In the genomic region with DNA sequence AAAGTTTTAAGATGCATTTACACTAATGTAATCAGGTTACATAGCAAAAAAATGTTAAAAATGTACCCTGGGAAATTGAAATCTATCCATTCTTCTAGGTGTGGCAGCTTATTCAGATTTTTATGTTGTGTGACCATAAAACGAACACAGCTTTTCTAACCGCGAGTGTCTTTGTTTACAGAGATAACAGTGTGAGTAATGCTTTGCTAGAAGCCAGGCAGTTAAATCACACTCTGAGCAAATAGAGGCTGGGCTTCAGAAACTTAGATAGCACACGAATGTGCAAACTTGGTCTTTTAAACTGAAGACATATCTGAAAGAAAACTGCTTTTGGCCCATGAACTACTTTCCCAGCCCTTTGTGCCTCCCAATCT, we compare ENCODE assay signal across 8 cellular contexts.
DNase-seq lines count a peak whose midpoint lies in the region; ATAC-seq and TF ChIP-seq lines count a peak whose summit lies in the region.

No MANE protein-coding gene starts in this region.

- POLR2A ChIA-PET in MCF 10A (lab: Yijun Ruan, JAX): interaction anchor here (0.7 to 14.1 kb wide), 14 partner anchors 7 to 1046 kb away, joined by 3 to 427 read pairs (median 4); no protein-coding TSS in a partner anchor

- H3K27ac Mint-ChIP-seq in MCF 10A (ENCODE audit: low read depth, unreplicated experiment): peak overlapping the region; percentile 94
- H3K27ac Mint-ChIP-seq in memory B cell: peak overlapping the region; percentile 88

- BruUV-seq in MCF 10A (replicated peaks; lab: Mats Ljungman, UMichigan): no TSS peak

- H3K4me1 Mint-ChIP-seq in MCF 10A (ENCODE audit: insufficient read depth, unreplicated experiment): peaks cover 79% of the 10 kb centered on the region
- H3K4me1 Mint-ChIP-seq in memory B cell: peaks cover 73% of the 10 kb centered on the region

- intact Hi-C loops in MCF 10A (cut with micrococcal nuclease): no loop called here

- H3K4me3 ChIP-seq in GM12865 (ENCODE audit: low read depth, low read length) (peak overlapping the region; percentile 51), H7 (ENCODE audit: insufficient read depth, low read depth, low read length) (no peak overlapping the region)

- no peak for ATAC-seq in memory B cell (ENCODE audit: low read depth)

- TF ChIP-seq CTCF in GM12865 (IDR thresholded peaks at IDR 0.05; ENCODE audit: insufficient read depth, low read depth, low read length, missing control alignments) (no peak), MCF 10A (IDR thresholded peaks at IDR 0.05; ENCODE audit: unreplicated experiment) (no peak)

- DNase-seq in GM12865 (ENCODE audit: low read depth): peak; percentile 74
- peak; percentile 90 for DNase-seq in NCI-H226
- peak; percentile 77 for DNase-seq in MCF 10A (ENCODE audit: unreplicated experiment)
- DNase-seq in memory B cell (ENCODE audit: low spot score in 2 of 2): no peak
- no peak for DNase-seq in stimulated activated CD4-positive, alpha-beta T cell treated with anti-CD3 and anti-CD28 coated beads, Interleukin-15, amount 100 ng/mL, for 24 hours
- no peak for DNase-seq in iPS-NIHi7 (ENCODE audit: extremely low spot score)
- DNase-seq in H7: no peak
- no peak for DNase-seq in activated CD4-positive, alpha-beta T cell treated with anti-CD3 and anti-CD28 coated beads, Interleukin-2, amount 50 U/mL, for 1 hour

- peak overlapping the region; percentile 63 for H3K4me3 Mint-ChIP-seq in MCF 10A (ENCODE audit: unreplicated experiment)
- H3K4me3 Mint-ChIP-seq in memory B cell: peak overlapping the region; percentile 69

- H3K9me3 Mint-ChIP-seq in MCF 10A (ENCODE audit: unreplicated experiment) (no peaks in the 10 kb centered on the region), memory B cell (no peaks in the 10 kb centered on the region)

- H3K36me3 Mint-ChIP-seq in MCF 10A (ENCODE audit: insufficient read depth, unreplicated experiment): peaks cover 6% of the 10 kb centered on the region
- peaks cover 14% of the 10 kb centered on the region for H3K36me3 Mint-ChIP-seq in memory B cell

- CTCF ChIA-PET in MCF 10A (lab: Yijun Ruan, JAX): interaction anchor here (0.5 to 1.8 kb wide), 3 partner anchors 13 to 521 kb away, joined by 3 to 7 read pairs (median 3); no protein-coding TSS in a partner anchor

- H3K27me3 ChIP-seq in H7 (ENCODE audit: control insufficient read depth, insufficient read depth, low read length): no peaks in the 10 kb centered on the region

- H3K27me3 Mint-ChIP-seq in MCF 10A (ENCODE audit: insufficient read depth, unreplicated experiment) (no peaks in the 10 kb centered on the region), memory B cell (no peaks in the 10 kb centered on the region)

- H3K36me3 ChIP-seq in H7 (replicated peaks; ENCODE audit: control insufficient read depth, insufficient read depth, low read length): no peaks in the 10 kb centered on the region; the same call in 1 of the 2 replicates

Comparison
In these comparisons a context has a peak if more than half of its experiments do, and no peak if none do; other contexts are left out.
1. DNase-seq: peak in GM12865 (single experiment), NCI-H226 (single experiment) and MCF 10A (single experiment); none in memory B cell (0 of 2), stimulated activated CD4-positive, alpha-beta T cell treated with anti-CD3 and anti-CD28 coated beads, Interleukin-15, amount 100 ng/mL, for 24 hours (single experiment), iPS-NIHi7 (single experiment), H7 (single experiment) and activated CD4-positive, alpha-beta T cell treated with anti-CD3 and anti-CD28 coated beads, Interleukin-2, amount 50 U/mL, for 1 hour (single experiment).